In the genomic region with DNA sequence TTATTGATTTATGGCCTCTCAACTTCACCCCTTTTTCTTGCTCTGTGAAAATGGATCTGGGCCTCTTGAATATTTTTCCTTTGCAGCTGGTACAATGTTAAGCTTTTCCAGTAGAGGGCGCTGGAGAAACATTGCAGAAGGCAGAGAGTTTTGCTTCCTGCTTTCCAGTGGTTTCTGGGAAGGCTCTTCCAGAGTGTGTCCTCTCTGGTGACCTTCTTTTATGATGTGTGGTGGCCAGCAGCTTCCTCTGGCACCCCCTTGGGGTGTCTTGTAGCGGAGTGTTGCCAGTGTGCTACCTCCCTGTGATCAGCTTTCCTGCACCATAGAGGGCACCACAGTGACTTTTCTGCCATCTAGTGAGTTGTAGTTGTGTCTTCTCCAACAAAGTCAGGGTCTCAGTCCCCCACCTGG, we compare ENCODE assay signal across 10 cellular contexts. TPM values are rescaled to one million over a fixed set of nuclear protein-coding genes. Genes with fewer than 3 reads are reported as not detected.
A peak's percentile ranks its signal among the peaks of the same experiment; 100 is the strongest.
DNase-seq lines count a peak whose midpoint lies in the region; ATAC-seq and TF ChIP-seq lines count a peak whose summit lies in the region.
"Had no signal": no experiment of that assay in that cellular context is flagged by ENCODE, and none has a peak within 500 bp of the region (broad histone marks: within the 10 kb centered on the region; RNA-seq: fewer than 3 reads in every experiment).

No MANE protein-coding gene starts in this region.

- no peaks in the 10 kb centered on the region for H3K9me2 ChIP-seq in PC-9 (ENCODE audit: insufficient read depth)

- peaks cover 0 to 59% (median 32%) of the 10 kb centered on the region in 9 donors for H3K4me1 ChIP-seq in heart right ventricle
- H3K4me1 ChIP-seq in PC-9 (replicated peaks; ENCODE audit: insufficient read depth), result peaks cover 22% of the 10 kb centered on the region
- no peaks in the 10 kb centered on the region for H3K4me1 ChIP-seq in gastrocnemius medialis
- H3K4me1 ChIP-seq in thyroid gland, result peaks cover 0 to 13% of the 10 kb centered on the region in 2 donors

- POLR2A ChIA-PET in PC-9 (lab: Charles Lee; ENCODE audit: unreplicated experiment), result interaction anchor here (0.6 to 0.7 kb wide), 3 partner anchors 104 to 690 kb away, joined by 3 read pairs; a partner anchor contains a TSS

- H3K36me3 ChIP-seq in heart right ventricle (no peaks in the 10 kb centered on the region), PC-9 (ENCODE audit: low read depth) (no peaks in the 10 kb centered on the region), gastrocnemius medialis (no peaks in the 10 kb centered on the region), thyroid gland (no peaks in the 10 kb centered on the region)

- H3K27ac ChIP-seq in heart right ventricle (no peak overlapping the region), PC-9 (no peak overlapping the region), gastrocnemius medialis (no peak overlapping the region), thyroid gland (no peak overlapping the region)

- TF ChIP-seq CTCF in heart right ventricle (IDR thresholded peaks at IDR 0.05), result peak in 8 of 9 donors; percentile 12 to 58 (median 29)
- TF ChIP-seq CTCF in PC-9 (conservative IDR thresholded peaks at IDR 0.05), result peak; percentile 71
- TF ChIP-seq CTCF in fibroblast of mammary gland (conservative IDR thresholded peaks at IDR 0.05; ENCODE audit: control insufficient read depth, insufficient read depth, low read depth, low read length), result peak; percentile 61
- peak in 1 of 5 experiments; percentile 22 for TF ChIP-seq CTCF in gastrocnemius medialis (IDR thresholded peaks at IDR 0.05 in 4 of 5, conservative IDR thresholded peaks at IDR 0.05 in 1 of 5)
- peak in 1 of 6 experiments; percentile 23 for TF ChIP-seq CTCF in thyroid gland (IDR thresholded peaks at IDR 0.05)

- no peaks in the 10 kb centered on the region for H3K79me2 ChIP-seq in PC-9 (ENCODE audit: low read depth)

- 69 to 70% methylated on average over 2 of the region's 2 CpGs for WGBS in heart right ventricle, 2 donors
- WGBS in thyroid gland, 2 donors, result 61 to 64% methylated on average over 2 of the region's 2 CpGs

- H3K9me3 ChIP-seq in heart right ventricle (peaks cover 0 to 12% (median 4%) of the 10 kb centered on the region in 11 donors), PC-9 (ENCODE audit: insufficient read depth, low read depth) (no peaks in the 10 kb centered on the region), gastrocnemius medialis (no peaks in the 10 kb centered on the region), thyroid gland (no peaks in the 10 kb centered on the region)

- in situ Hi-C loops in gastrocnemius medialis (cut with MboI; ENCODE audit: low sequenced_read_pairs in 4 of 4), result loop anchor here in 1 of 4 donors (25.0 kb wide), 2 partner anchors 184 to 341 kb away; no protein-coding TSS in a partner anchor

- H2AFZ ChIP-seq in PC-9, result no peak overlapping the region

- no peak overlapping the region for H3K4me3 ChIP-seq in heart right ventricle
- H3K4me3 ChIP-seq in PC-9, result no peak overlapping the region
- no peak overlapping the region for H3K4me3 ChIP-seq in fibroblast of mammary gland (ENCODE audit: control insufficient read depth, low read depth, low read length)
- no peak overlapping the region for H3K4me3 ChIP-seq in gastrocnemius medialis
- no peak overlapping the region for H3K4me3 ChIP-seq in thyroid gland (replicated peaks in 1 of 3)

- H3K27me3 ChIP-seq in heart right ventricle (no peaks in the 10 kb centered on the region), PC-9 (ENCODE audit: insufficient read depth, low read depth) (no peaks in the 10 kb centered on the region), gastrocnemius medialis (no peaks in the 10 kb centered on the region), thyroid gland (no peaks in the 10 kb centered on the region)

- CTCF ChIA-PET in PC-9 (lab: Charles Lee), result interaction anchor here (0.6 kb wide), 1 partner anchor 12 kb away, joined by 3 read pairs; no protein-coding TSS in a partner anchor

- H3F3A ChIP-seq in PC-9 (ENCODE audit: insufficient read depth, low read depth), result peaks cover 20% of the 10 kb centered on the region; the same call in 1 of the 2 replicates

- no peak for DNase-seq in heart right ventricle
- no peak for DNase-seq in cardiac septum (ENCODE audit: low spot score)
- DNase-seq in PC-9, result no peak
- DNase-seq in fibroblast of mammary gland (ENCODE audit: low read depth), result peak; percentile 41
- DNase-seq in gastrocnemius medialis, result no peak
- DNase-seq in NCI-H526 (lab: John Stamatoyannopoulos, UW), result no peak
- DNase-seq in thyroid gland, result no peak
- DNase-seq: effector CD8-positive, alpha-beta T cell; NCI-H1048 had no signal

- no TSS peak for BruUV-seq in PC-9 (replicated peaks; lab: Mats Ljungman, UMichigan)

- H3K4me2 ChIP-seq in PC-9, result no peak overlapping the region

- H4K20me1 ChIP-seq in PC-9 (ENCODE audit: insufficient read depth), result 0 out of 2 replicates have a peak, but pooled peaks cover 3% of the 10 kb centered on the region

- TF ChIP-seq POLR2A in gastrocnemius medialis (IDR thresholded peaks at IDR 0.05) (no peak), thyroid gland (IDR thresholded peaks at IDR 0.05) (no peak)

- intact Hi-C loops in heart right ventricle (cut with DNase I), result no loop called here
- intact Hi-C loops in cardiac septum (cut with DNase I), result no loop called here
- intact Hi-C loops in PC-9 (cut with micrococcal nuclease; ENCODE audit: unreplicated experiment), result no loop called here
- intact Hi-C loops in gastrocnemius medialis (cut with DNase I; ENCODE audit: low total_unique reads), result no loop called here
- intact Hi-C loops in thyroid gland (cut with DNase I), result no loop called here

- ATAC-seq in heart right ventricle, result peak in 5 of 8 donors; percentile 33 to 72 (median 41)
- ATAC-seq in gastrocnemius medialis, result no peak
- ATAC-seq in GM19452 (IDR thresholded peaks at IDR 0.05; ENCODE audit: unreplicated experiment), result no peak

RNA-seq across cellular contexts. Expression of a gene that starts 25.4 kb away (rescaled TPM):
- 100 to 1,000 TPM in 3 of 10 donors, 10 to 100 TPM in 7; 68.9 to 111 (median 94.6) TPM for total RNA-seq in heart right ventricle
- 10 to 100 TPM in 1 of 2 donors, 1 to 10 TPM in 1; 6.4 to 13.1 TPM for polyA plus RNA-seq in heart right ventricle
- total RNA-seq in cardiac septum, result 75.3 TPM
- 33.5 and 37.7 TPM in 2 replicates for total RNA-seq in PC-9 (2021)
- total RNA-seq in gastrocnemius medialis, result 1 to 10 TPM; 3.0 to 4.9 (median 3.3) TPM
- total RNA-seq in thyroid gland, result 10 to 100 TPM; 47.5 to 64.4 (median 50.4) TPM

Comparison
In these comparisons a context has a peak if more than half of its experiments do, and no peak if none do; other contexts are left out.
1. ATAC-seq: peak in heart right ventricle (5 of 8); none in gastrocnemius medialis (0 of 2) and GM19452 (single experiment).